18 cellular contexts compared by ENCODE assay signal in the genomic region with DNA sequence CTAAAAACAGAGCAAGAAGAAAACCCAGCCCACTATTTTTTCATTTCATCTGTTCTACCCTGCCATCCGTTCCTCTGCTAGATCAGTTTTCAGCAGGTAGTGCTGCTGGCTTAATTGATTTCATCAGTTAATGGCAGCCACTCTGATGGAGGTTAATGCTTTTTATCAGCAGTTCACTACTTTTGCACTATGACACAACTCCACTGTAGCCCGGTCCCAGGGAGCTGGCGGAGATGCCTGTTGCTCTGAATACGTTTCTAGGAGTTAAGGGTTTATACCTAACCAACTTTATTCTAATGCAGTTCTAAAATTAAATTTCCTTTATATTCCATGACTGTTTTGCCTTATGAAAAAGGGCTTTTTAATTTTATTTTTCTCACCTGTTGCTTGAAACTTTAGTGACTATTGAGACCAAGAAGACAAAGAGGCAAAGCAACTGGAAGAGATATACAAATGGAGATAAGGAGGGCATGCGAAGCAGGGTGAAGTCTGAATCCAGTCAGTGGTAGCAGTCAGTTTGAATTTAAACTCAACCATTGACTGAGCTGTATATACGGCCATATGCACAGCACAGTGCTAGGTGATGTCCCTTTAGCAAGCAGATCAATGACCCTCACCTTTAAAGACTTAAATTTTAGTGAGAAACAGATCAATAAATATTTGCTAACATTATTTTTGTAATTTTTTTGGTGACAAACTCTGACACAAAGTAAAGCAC.
DNase-seq lines count a peak whose midpoint lies in the region; ATAC-seq, FAIRE-seq and TF ChIP-seq lines count a peak whose summit lies in the region.
"Had no signal": no experiment of that assay in that cellular context is flagged by ENCODE, and none has a peak within 500 bp of the region (broad histone marks: within the 10 kb centered on the region; RNA-seq: fewer than 3 reads in every experiment).

No MANE protein-coding gene starts in this region.

- 84% methylated on average over 6 of the region's 6 CpGs for WGBS in HepG2 (ENCODE audit: low lambda C conversion rate)
- WGBS in right lobe of liver (ENCODE audit: insufficient coverage, low coverage, low lambda C conversion rate, missing lambda C conversion rate), result 62% methylated on average over 6 of the region's 6 CpGs
- WGBS in pancreas, 2 donors, result 67 to 70% methylated on average over 6 of the region's 6 CpGs

- H3K27ac ChIP-seq in HepG2 (ENCODE audit: extremely low read length, insufficient read depth, low read length), result no peak overlapping the region
- no peak overlapping the region for H3K27ac ChIP-seq in right lobe of liver
- peak overlapping the region in 2 of 4 donors; percentile 44 to 54 for H3K27ac ChIP-seq in pancreas
- H3K27ac ChIP-seq: psoas muscle had no signal

- TF ChIP-seq CTCF in HepG2 (CRISPR knock-in tag; IDR thresholded peaks at IDR 0.05) (no peak), right lobe of liver (IDR thresholded peaks at IDR 0.05) (no peak), epithelial cell of proximal tubule (conservative IDR thresholded peaks at IDR 0.05; ENCODE audit: low read depth, low read length) (no peak), pancreas (IDR thresholded peaks at IDR 0.05) (no peak), foreskin fibroblast (IDR thresholded peaks at IDR 0.05; ENCODE audit: low read depth, low read length) (no peak)

- H3K4me3 ChIP-seq in HepG2 (replicated peaks in 1 of 3; ENCODE audit: insufficient read depth in 1 of 3, low read depth in 2 of 3, low read length in 3 of 3) (no peak overlapping the region; a peak in 1 of 6 replicates), right lobe of liver (no peak overlapping the region), epithelial cell of proximal tubule (ENCODE audit: low read depth, low read length) (peak overlapping the region; percentile 39), pancreas (no peak overlapping the region), foreskin fibroblast (ENCODE audit: low read depth in 1 of 2, low read length in 2 of 2) (no peak overlapping the region)
- H3K4me3 ChIP-seq: psoas muscle had no signal

- no peak for FAIRE-seq in HepG2 (lab: Jason Lieb, UNC)
- FAIRE-seq in pancreas (lab: Jason Lieb, UNC), result no peak
- FAIRE-seq: H1 had no signal

- H2AFZ ChIP-seq in HepG2 (ENCODE audit: low read length), result no peak overlapping the region

- H3K4me1 ChIP-seq in HepG2 (ENCODE audit: insufficient read depth, low read length), result peaks cover 58% of the 10 kb centered on the region
- H3K4me1 ChIP-seq in right lobe of liver, result no peaks in the 10 kb centered on the region
- H3K4me1 ChIP-seq in pancreas, result peaks cover 0 to 6% (median 0%) of the 10 kb centered on the region in 3 donors
- H3K4me1 ChIP-seq: psoas muscle had no signal

- H4K20me1 ChIP-seq in HepG2 (ENCODE audit: insufficient read depth, low read length), result no peaks in the 10 kb centered on the region

- H3K27me3 ChIP-seq in HepG2 (ENCODE audit: control insufficient read depth in 1 of 2, insufficient read depth in 2 of 2, low read length in 2 of 2), result no peaks in the 10 kb centered on the region
- no peaks in the 10 kb centered on the region for H3K27me3 ChIP-seq in right lobe of liver
- no peaks in the 10 kb centered on the region for H3K27me3 ChIP-seq in pancreas

- in situ Hi-C loops in HepG2 (cut with HindIII; ENCODE audit: extremely low pct_ligation_motif_present, low pct_unique_long_range_greater_than_20kb), result no loop called here

- POLR2A ChIA-PET in HepG2 (lab: Yijun Ruan, JAX), result interaction anchor here (1.1 to 2.7 kb wide), 2 partner anchors 11 to 479 kb away, joined by 3 to 19 read pairs; no protein-coding TSS in a partner anchor

- no peaks in the 10 kb centered on the region for H3K36me3 ChIP-seq in HepG2 (replicated peaks in 1 of 2; ENCODE audit: control insufficient read depth in 1 of 2, insufficient read depth in 2 of 2, low read length in 2 of 2)
- H3K36me3 ChIP-seq in right lobe of liver, result no peaks in the 10 kb centered on the region
- H3K36me3 ChIP-seq in pancreas, result no peaks in the 10 kb centered on the region

- no peaks in the 10 kb centered on the region for H3K79me2 ChIP-seq in HepG2 (ENCODE audit: insufficient read depth, low read length)

- TF ChIP-seq POLR2A in HepG2 (IDR thresholded peaks at IDR 0.05; ENCODE audit: insufficient read depth in 1 of 2, low read depth in 2 of 2, low read length in 2 of 2) (no peak), right lobe of liver (IDR thresholded peaks at IDR 0.05) (no peak)

- CTCF ChIA-PET in HepG2 (lab: Yijun Ruan, JAX; ENCODE audit: low intra/inter-chr PET ratio, low total read pairs), result no interaction called here

- no peak for DNase-seq in HepG2 (ENCODE audit: low spot score)
- DNase-seq in right lobe of liver, result no peak
- no peak for DNase-seq in epithelial cell of proximal tubule (ENCODE audit: low read depth)
- DNase-seq in pancreas, result no peak
- DNase-seq in foreskin fibroblast, result no peak
- DNase-seq in posterior vena cava (ENCODE audit: low spot score), result no peak
- DNase-seq in activated gamma-delta T cell treated with Interleukin-2 at 50 U/mL for 16 hours, result no peak
- DNase-seq: 8988T; activated CD4-positive, alpha-beta memory T cell treated with anti-CD3 and anti-CD28 coated beads, Interleukin-2, amount 10 ng/mL, durations not matched to agents 7 days and 5 days; amygdala; CD8-positive, alpha-beta T cell; hippocampal formation; left cardiac atrium; NCI-H2029 treated with DMSO at 0.1 percent for 48 hours; NCI-H524 treated with DMSO at 0.1 percent for 48 hours; psoas muscle had no signal

- ATAC-seq in HepG2 (peak; percentile 26; the same call in 2 of the 3 replicates), right lobe of liver (no peak), pancreas (peak in 3 of 4 donors; percentile 33 to 69 (median 66)), GM19467 (IDR thresholded peaks at IDR 0.05; ENCODE audit: unreplicated experiment) (no peak)
- ATAC-seq: CD8-positive, alpha-beta T cell; psoas muscle had no signal

- peak overlapping the region; percentile 51 for H3K4me2 ChIP-seq in HepG2 (ENCODE audit: low read depth, low read length)

- BruUV-seq in HepG2 (replicated peaks; lab: Mats Ljungman, UMichigan), result no TSS peak

- TF ChIP-seq RAD21 in HepG2 (CRISPR knock-in tag; IDR thresholded peaks at IDR 0.05), result no peak

- H3K9me3 ChIP-seq in HepG2 (ENCODE audit: low read length), result no peaks in the 10 kb centered on the region
- H3K9me3 ChIP-seq in right lobe of liver, result no peaks in the 10 kb centered on the region
- no peaks in the 10 kb centered on the region for H3K9me3 ChIP-seq in pancreas
- H3K9me3 ChIP-seq: psoas muscle had no signal

- TF ChIP-seq EP300 in HepG2 (IDR thresholded peaks at IDR 0.05; ENCODE audit: low read depth in 2 of 2, low read length in 2 of 2), result no peak
- TF ChIP-seq EP300 in HepG2 (CRISPR knock-in tag; IDR thresholded peaks at IDR 0.05; ENCODE audit: borderline replicate concordance), result no peak

- intact Hi-C loops in HepG2 (cut with micrococcal nuclease; ENCODE audit: unreplicated experiment), result no loop called here
- intact Hi-C loops in right lobe of liver (cut with DNase I), result no loop called here
- intact Hi-C loops in pancreas (cut with DNase I), result no loop called here
- intact Hi-C loops in posterior vena cava (cut with DNase I), result no loop called here

- no peak overlapping the region for H3K9ac ChIP-seq in HepG2 (ENCODE audit: insufficient read depth, low read depth, low read length)

TF ChIP-seq in HepG2, 621 proteins besides CTCF, POLR2A, EP300 and RAD21:
- no peak for TF ChIP-seq ZBTB25 (CRISPR knock-in tag; IDR thresholded peaks at IDR 0.05)
- no peak for TF ChIP-seq GLI4 (CRISPR knock-in tag; IDR thresholded peaks at IDR 0.05; ENCODE audit: borderline replicate concordance)
- TF ChIP-seq ZBTB44 (CRISPR knock-in tag; IDR thresholded peaks at IDR 0.05), result no peak
- TF ChIP-seq NFYC (CRISPR knock-in tag; IDR thresholded peaks at IDR 0.05), result no peak
- TF ChIP-seq ZNF20 (CRISPR knock-in tag; IDR thresholded peaks at IDR 0.05), result no peak
- no peak for TF ChIP-seq HMGA1 (CRISPR knock-in tag; conservative IDR thresholded peaks at IDR 0.05)
- no peak for TF ChIP-seq PBX3 (CRISPR knock-in tag; IDR thresholded peaks at IDR 0.05; ENCODE audit: borderline replicate concordance)
- no peak for TF ChIP-seq STAT5B (CRISPR knock-in tag; IDR thresholded peaks at IDR 0.05)
- no peak for TF ChIP-seq MZF1 (CRISPR knock-in tag; IDR thresholded peaks at IDR 0.05; ENCODE audit: borderline replicate concordance)
- TF ChIP-seq HMG20B (CRISPR knock-in tag; conservative IDR thresholded peaks at IDR 0.05), result no peak
- TF ChIP-seq ZNF883 (CRISPR knock-in tag; IDR thresholded peaks at IDR 0.05; ENCODE audit: not compliant biosample characterization), result no peak
- no peak for TF ChIP-seq FOXK1 (CRISPR knock-in tag; IDR thresholded peaks at IDR 0.05; ENCODE audit: borderline replicate concordance, low read depth)

Comparison
In these comparisons a context has a peak if more than half of its experiments do, and no peak if none do; other contexts are left out.
1. ATAC-seq: peak in HepG2 (single experiment) and pancreas (3 of 4); none in right lobe of liver (0 of 4) and GM19467 (single experiment).